In genomic region chr2:210170442-210171303, GRCh38 we compare ENCODE assay signal across 8 cellular contexts. TPM values are rescaled to one million over a fixed set of nuclear protein-coding genes. Genes with fewer than 3 reads are reported as not detected.
DNase-seq lines count a peak whose midpoint lies in the region; TF ChIP-seq lines count a peak whose summit lies in the region.

No MANE protein-coding gene starts in this region.

- DNase-seq in CMK (ENCODE audit: low read depth) (peak; percentile 87), GM20000 (ENCODE audit: low spot score) (peak; percentile 94), HS-5 (ENCODE audit: low read depth) (peak; percentile 91), NK-92 (lab: John Stamatoyannopoulos, UW; ENCODE audit: unreplicated experiment) (peak; percentile 91), lung microvascular endothelial cell (ENCODE audit: low read depth in 2 of 2) (peak; percentile 98)
- DNase-seq in activated CD8-positive, alpha-beta memory T cell treated with anti-CD3 and anti-CD28 coated beads for 4 hours (ENCODE audit: low read depth in 2 of 2), result peak; percentile 94 to 96
- DNase-seq in effector CD8-positive, alpha-beta T cell (lab: John Stamatoyannopoulos, UW), result peak; percentile 96
- DNase-seq in stimulated activated CD4-positive, alpha-beta T cell treated with anti-CD3 and anti-CD28 coated beads, TNF-alpha, amount 100 ng/mL, for 4 hours (ENCODE audit: low read depth in 3 of 3), result peak; percentile 92 to 96 (median 95)

- no peak for TF ChIP-seq CTCF in GM20000 (IDR thresholded peaks at IDR 0.05; ENCODE audit: extremely low read depth, missing control alignments)

RNA-seq across cellular contexts. Expression of gene KANSL1L, which starts 0.5 kb away (rescaled TPM):
- 9.8 and 28.8 TPM in 2 replicates for total RNA-seq in lung microvascular endothelial cell

RNA-seq across cellular contexts. Expression of gene ACADL, which starts 54.6 kb away (rescaled TPM):
- total RNA-seq in lung microvascular endothelial cell, result not detected in 2 replicates

Comparison
In these comparisons a context has a peak if more than half of its experiments do, and no peak if none do; other contexts are left out.
1. Peak in every context shown above with its lines: DNase-seq.